In genomic region chr15:80986487-80986886, GRCh38 we compare ENCODE assay signal across 1 cellular context.
TF ChIP-seq lines count a peak whose summit lies in the region.

No MANE protein-coding gene starts in this region.

TF ChIP-seq in WTC11, 78 proteins besides CTCF, POLR2A, EP300 and RAD21:
- TF ChIP-seq ERG (CRISPR knock-in tag; IDR thresholded peaks at IDR 0.05) = no peak
- no peak for TF ChIP-seq FOXJ3 (CRISPR knock-in tag; IDR thresholded peaks at IDR 0.05; ENCODE audit: borderline replicate concordance)
- TF ChIP-seq NR3C1 (CRISPR knock-in tag; conservative IDR thresholded peaks at IDR 0.05; ENCODE audit: low read depth) = no peak
- no peak for TF ChIP-seq CREB1 (CRISPR knock-in tag; IDR thresholded peaks at IDR 0.05)
- TF ChIP-seq USF2 (CRISPR knock-in tag; IDR thresholded peaks at IDR 0.05) = no peak
- no peak for TF ChIP-seq ZMAT4 (CRISPR knock-in tag; IDR thresholded peaks at IDR 0.05)
- TF ChIP-seq TEAD4 (CRISPR knock-in tag; IDR thresholded peaks at IDR 0.05) = no peak
- TF ChIP-seq SMAD4 (CRISPR knock-in tag; IDR thresholded peaks at IDR 0.05) = no peak
- TF ChIP-seq PRRX2 (CRISPR knock-in tag; IDR thresholded peaks at IDR 0.05) = no peak
- TF ChIP-seq E2F4 (CRISPR knock-in tag; IDR thresholded peaks at IDR 0.05; ENCODE audit: borderline replicate concordance, low read depth) = no peak
- no peak for TF ChIP-seq HMGA2 (CRISPR knock-in tag; IDR thresholded peaks at IDR 0.05)
- no peak for TF ChIP-seq GABPB1 (CRISPR knock-in tag; IDR thresholded peaks at IDR 0.05)
- TF ChIP-seq E2F5 (CRISPR knock-in tag; IDR thresholded peaks at IDR 0.05) = no peak
- no peak for TF ChIP-seq TP53 (CRISPR knock-in tag; IDR thresholded peaks at IDR 0.05)
- TF ChIP-seq ZNF317 (CRISPR knock-in tag; IDR thresholded peaks at IDR 0.05; ENCODE audit: borderline replicate concordance, low read depth) = no peak
- no peak for TF ChIP-seq ZNF423 (CRISPR knock-in tag; IDR thresholded peaks at IDR 0.05)
- TF ChIP-seq IRF1 (CRISPR knock-in tag; IDR thresholded peaks at IDR 0.05) = no peak
- no peak for TF ChIP-seq NR1H2 (CRISPR knock-in tag; IDR thresholded peaks at IDR 0.05)
